1 cellular context compared by ENCODE assay signal in genomic region chr15:38705421-38706219, GRCh38.
TF ChIP-seq lines count a peak whose summit lies in the region.

No MANE protein-coding gene starts in this region.

TF ChIP-seq in WTC11, 78 proteins besides CTCF, POLR2A, EP300 and RAD21 (continued from another document):
- no peak for TF ChIP-seq TCF7 (CRISPR knock-in tag; IDR thresholded peaks at IDR 0.05; ENCODE audit: low read depth)
- TF ChIP-seq NFE2L1 (CRISPR knock-in tag; IDR thresholded peaks at IDR 0.05), result no peak
- TF ChIP-seq, protein P1, sequence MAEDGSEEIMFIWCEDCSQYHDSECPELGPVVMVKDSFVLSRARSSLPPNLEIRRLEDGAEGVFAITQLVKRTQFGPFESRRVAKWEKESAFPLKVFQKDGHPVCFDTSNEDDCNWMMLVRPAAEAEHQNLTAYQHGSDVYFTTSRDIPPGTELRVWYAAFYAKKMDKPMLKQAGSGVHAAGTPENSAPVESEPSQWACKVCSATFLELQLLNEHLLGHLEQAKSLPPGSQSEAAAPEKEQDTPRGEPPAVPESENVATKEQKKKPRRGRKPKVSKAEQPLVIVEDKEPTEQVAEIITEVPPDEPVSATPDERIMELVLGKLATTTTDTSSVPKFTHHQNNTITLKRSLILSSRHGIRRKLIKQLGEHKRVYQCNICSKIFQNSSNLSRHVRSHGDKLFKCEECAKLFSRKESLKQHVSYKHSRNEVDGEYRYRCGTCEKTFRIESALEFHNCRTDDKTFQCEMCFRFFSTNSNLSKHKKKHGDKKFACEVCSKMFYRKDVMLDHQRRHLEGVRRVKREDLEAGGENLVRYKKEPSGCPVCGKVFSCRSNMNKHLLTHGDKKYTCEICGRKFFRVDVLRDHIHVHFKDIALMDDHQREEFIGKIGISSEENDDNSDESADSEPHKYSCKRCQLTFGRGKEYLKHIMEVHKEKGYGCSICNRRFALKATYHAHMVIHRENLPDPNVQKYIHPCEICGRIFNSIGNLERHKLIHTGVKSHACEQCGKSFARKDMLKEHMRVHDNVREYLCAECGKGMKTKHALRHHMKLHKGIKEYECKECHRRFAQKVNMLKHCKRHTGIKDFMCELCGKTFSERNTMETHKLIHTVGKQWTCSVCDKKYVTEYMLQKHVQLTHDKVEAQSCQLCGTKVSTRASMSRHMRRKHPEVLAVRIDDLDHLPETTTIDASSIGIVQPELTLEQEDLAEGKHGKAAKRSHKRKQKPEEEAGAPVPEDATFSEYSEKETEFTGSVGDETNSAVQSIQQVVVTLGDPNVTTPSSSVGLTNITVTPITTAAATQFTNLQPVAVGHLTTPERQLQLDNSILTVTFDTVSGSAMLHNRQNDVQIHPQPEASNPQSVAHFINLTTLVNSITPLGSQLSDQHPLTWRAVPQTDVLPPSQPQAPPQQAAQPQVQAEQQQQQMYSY (CRISPR knock-in tag; IDR thresholded peaks at IDR 0.05), result no peak
- no peak for TF ChIP-seq PRRX2 (CRISPR knock-in tag; IDR thresholded peaks at IDR 0.05)
- no peak for TF ChIP-seq ZNF138 (CRISPR knock-in tag; conservative IDR thresholded peaks at IDR 0.05)
- TF ChIP-seq, protein P2, sequence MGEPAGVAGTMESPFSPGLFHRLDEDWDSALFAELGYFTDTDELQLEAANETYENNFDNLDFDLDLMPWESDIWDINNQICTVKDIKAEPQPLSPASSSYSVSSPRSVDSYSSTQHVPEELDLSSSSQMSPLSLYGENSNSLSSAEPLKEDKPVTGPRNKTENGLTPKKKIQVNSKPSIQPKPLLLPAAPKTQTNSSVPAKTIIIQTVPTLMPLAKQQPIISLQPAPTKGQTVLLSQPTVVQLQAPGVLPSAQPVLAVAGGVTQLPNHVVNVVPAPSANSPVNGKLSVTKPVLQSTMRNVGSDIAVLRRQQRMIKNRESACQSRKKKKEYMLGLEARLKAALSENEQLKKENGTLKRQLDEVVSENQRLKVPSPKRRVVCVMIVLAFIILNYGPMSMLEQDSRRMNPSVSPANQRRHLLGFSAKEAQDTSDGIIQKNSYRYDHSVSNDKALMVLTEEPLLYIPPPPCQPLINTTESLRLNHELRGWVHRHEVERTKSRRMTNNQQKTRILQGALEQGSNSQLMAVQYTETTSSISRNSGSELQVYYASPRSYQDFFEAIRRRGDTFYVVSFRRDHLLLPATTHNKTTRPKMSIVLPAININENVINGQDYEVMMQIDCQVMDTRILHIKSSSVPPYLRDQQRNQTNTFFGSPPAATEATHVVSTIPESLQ (CRISPR knock-in tag; IDR thresholded peaks at IDR 0.05), result no peak
- TF ChIP-seq CREB1 (CRISPR knock-in tag; IDR thresholded peaks at IDR 0.05), result no peak
- TF ChIP-seq FOXJ3 (CRISPR knock-in tag; IDR thresholded peaks at IDR 0.05; ENCODE audit: borderline replicate concordance), result no peak
- TF ChIP-seq, protein P3, sequence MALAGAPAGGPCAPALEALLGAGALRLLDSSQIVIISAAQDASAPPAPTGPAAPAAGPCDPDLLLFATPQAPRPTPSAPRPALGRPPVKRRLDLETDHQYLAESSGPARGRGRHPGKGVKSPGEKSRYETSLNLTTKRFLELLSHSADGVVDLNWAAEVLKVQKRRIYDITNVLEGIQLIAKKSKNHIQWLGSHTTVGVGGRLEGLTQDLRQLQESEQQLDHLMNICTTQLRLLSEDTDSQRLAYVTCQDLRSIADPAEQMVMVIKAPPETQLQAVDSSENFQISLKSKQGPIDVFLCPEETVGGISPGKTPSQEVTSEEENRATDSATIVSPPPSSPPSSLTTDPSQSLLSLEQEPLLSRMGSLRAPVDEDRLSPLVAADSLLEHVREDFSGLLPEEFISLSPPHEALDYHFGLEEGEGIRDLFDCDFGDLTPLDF (CRISPR knock-in tag; IDR thresholded peaks at IDR 0.05), result no peak
TF ChIP-seq in WTC11: peak in this region for 0.
